29 cellular contexts compared by ENCODE assay signal in the genomic region with DNA sequence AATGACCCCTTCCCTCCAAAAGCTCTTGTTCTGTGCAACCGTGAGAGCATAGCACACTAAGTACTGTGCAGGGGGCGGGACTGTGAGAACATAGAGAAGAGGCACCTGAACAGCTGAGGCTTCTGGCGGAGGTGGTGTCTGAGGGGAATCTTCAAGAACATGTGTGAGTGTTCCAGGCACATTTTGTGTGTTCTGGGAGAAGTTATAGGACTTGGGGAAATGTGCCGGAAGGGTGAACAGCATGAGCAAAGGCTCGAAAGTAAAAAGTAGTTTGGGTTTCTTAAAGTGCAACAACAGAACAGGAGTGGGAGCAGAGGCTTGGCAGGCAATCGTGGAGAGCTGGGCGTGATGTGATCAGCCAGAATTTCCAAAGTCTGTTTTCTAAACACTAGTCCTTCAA. TPM values are rescaled to one million over a fixed set of nuclear protein-coding genes. Genes with fewer than 3 reads are reported as not detected.
"Had no signal": no experiment of that assay in that cellular context is flagged by ENCODE, and none has a peak within 500 bp of the region (broad histone marks: within the 10 kb centered on the region; RNA-seq: fewer than 3 reads in every experiment).

No MANE protein-coding gene starts in this region.

- H3K36me3 ChIP-seq: ascending aorta, cardiac muscle cell, MG63, SJSA1 had no signal

- H3K4me3 ChIP-seq: ascending aorta, cardiac muscle cell, MG63, SJSA1 had no signal

- H3K4me3 Mint-ChIP-seq: activated CD4-positive, alpha-beta T cell treated with anti-CD3 and anti-CD28 coated beads, Interleukin-2, amount 10 ng/mL, durations not matched to agents 7 days and 5 days; activated CD8-positive, alpha-beta T cell treated with anti-CD3 and anti-CD28 coated beads, Interleukin-2, amount 10 ng/mL, durations not matched to agents 7 days and 5 days; activated naive CD4-positive, alpha-beta T cell treated with anti-CD3 and anti-CD28 coated beads, Interleukin-2, amount 50 U/mL, for 24 hours; activated naive CD8-positive, alpha-beta T cell treated with anti-CD3 and anti-CD28 coated beads, Interleukin-2, amount 10 ng/mL, durations not matched to agents 7 days and 5 days; activated T-cell treated with anti-CD3 and anti-CD28 coated beads, Interleukin-2, amount 50 U/mL, for 24 hours; central memory CD8-positive, alpha-beta T cell; T-helper 1 cell treated with Interleukin-12 subunit alpha and Interleukin-12 subunit beta and Interleukin-4 antibody, amounts not matched to agents 30 μg/mL and 1 μg/mL, for 36 hours; T-helper 2 cell treated with Interferon-gamma antibody and Interleukin-4, amounts not matched to agents 5 μg/mL and 100 μg/mL, for 36 hours had no signal

- H3K27ac Mint-ChIP-seq: activated CD4-positive, alpha-beta T cell treated with anti-CD3 and anti-CD28 coated beads, Interleukin-2, amount 10 ng/mL, durations not matched to agents 7 days and 5 days; activated CD8-positive, alpha-beta T cell treated with anti-CD3 and anti-CD28 coated beads, Interleukin-2, amount 10 ng/mL, durations not matched to agents 7 days and 5 days; activated naive CD4-positive, alpha-beta T cell treated with anti-CD3 and anti-CD28 coated beads, Interleukin-2, amount 50 U/mL, for 24 hours; activated naive CD8-positive, alpha-beta T cell treated with anti-CD3 and anti-CD28 coated beads, Interleukin-2, amount 10 ng/mL, durations not matched to agents 7 days and 5 days; activated T-cell treated with anti-CD3 and anti-CD28 coated beads, Interleukin-2, amount 50 U/mL, for 24 hours; activated T-helper 2 cell treated with anti-CD3 and anti-CD28 coated beads, Interferon-gamma antibody, Interleukin-2, Interleukin-4, amounts not matched to agents 10 μg/mL and 5 μg/mL and 100 μg/mL, durations not matched to agents 14 hours and 24 hours and 36 hours; T-helper 1 cell treated with Interleukin-12 subunit alpha and Interleukin-12 subunit beta and Interleukin-4 antibody, amounts not matched to agents 30 μg/mL and 1 μg/mL, for 36 hours; T-helper 2 cell treated with Interferon-gamma antibody and Interleukin-4, amounts not matched to agents 5 μg/mL and 100 μg/mL, for 36 hours had no signal

- H3K9me3 Mint-ChIP-seq: activated CD4-positive, alpha-beta T cell treated with anti-CD3 and anti-CD28 coated beads, Interleukin-2, amount 10 ng/mL, durations not matched to agents 7 days and 5 days; activated naive CD4-positive, alpha-beta T cell treated with anti-CD3 and anti-CD28 coated beads, Interleukin-2, amount 50 U/mL, for 24 hours; activated naive CD8-positive, alpha-beta T cell treated with anti-CD3 and anti-CD28 coated beads, Interleukin-2, amount 10 ng/mL, durations not matched to agents 7 days and 5 days; activated T-cell treated with anti-CD3 and anti-CD28 coated beads, Interleukin-2, amount 50 U/mL, for 24 hours; activated T-helper 2 cell treated with anti-CD3 and anti-CD28 coated beads, Interferon-gamma antibody, Interleukin-2, Interleukin-4, amounts not matched to agents 10 μg/mL and 5 μg/mL and 100 μg/mL, durations not matched to agents 14 hours and 24 hours and 36 hours; central memory CD8-positive, alpha-beta T cell; T-helper 1 cell treated with Interleukin-12 subunit alpha and Interleukin-12 subunit beta and Interleukin-4 antibody, amounts not matched to agents 30 μg/mL and 1 μg/mL, for 36 hours; T-helper 2 cell treated with Interferon-gamma antibody and Interleukin-4, amounts not matched to agents 5 μg/mL and 100 μg/mL, for 36 hours had no signal

- DNase-seq: activated CD4-positive, alpha-beta T cell treated with anti-CD3 and anti-CD28 coated beads, Interleukin-2, amount 10 ng/mL, durations not matched to agents 7 days and 5 days; activated CD4-positive, alpha-beta T cell treated with anti-CD3 and anti-CD28 coated beads, Interleukin-2, amount 50 U/mL, for 48 hours; activated CD8-positive, alpha-beta T cell treated with anti-CD3 and anti-CD28 coated beads, Interleukin-2, amount 10 ng/mL, durations not matched to agents 7 days and 5 days; activated gamma-delta T cell; activated naive CD4-positive, alpha-beta T cell treated with Interleukin-2 at 50 U/mL for 16 hours; activated naive CD8-positive, alpha-beta T cell treated with anti-CD3 and anti-CD28 coated beads, Interleukin-2, amount 10 ng/mL, durations not matched to agents 7 days and 5 days; activated T-cell treated with anti-CD3 and anti-CD28 coated beads, Interleukin-2, amount 50 U/mL, for 24 hours; Kasumi-1; KG1; MG63; NCI-H1048; NCI-H1105 treated with DMSO at 0.1 percent for 48 hours; NCI-H1436; NCI-H187; NCI-H2029 treated with DMSO at 0.1 percent for 48 hours; NCI-H2171 treated with DMSO at 0.1 percent for 48 hours; NCI-H524; OCI-M1; SHP77; SK-N-SH had no signal

- H3K4me1 Mint-ChIP-seq: activated CD4-positive, alpha-beta T cell treated with anti-CD3 and anti-CD28 coated beads, Interleukin-2, amount 10 ng/mL, durations not matched to agents 7 days and 5 days; activated naive CD4-positive, alpha-beta T cell treated with anti-CD3 and anti-CD28 coated beads, Interleukin-2, amount 50 U/mL, for 24 hours; activated naive CD8-positive, alpha-beta T cell treated with anti-CD3 and anti-CD28 coated beads, Interleukin-2, amount 10 ng/mL, durations not matched to agents 7 days and 5 days; central memory CD8-positive, alpha-beta T cell had no signal

- H3K36me3 Mint-ChIP-seq: activated naive CD4-positive, alpha-beta T cell treated with anti-CD3 and anti-CD28 coated beads, Interleukin-2, amount 50 U/mL, for 24 hours; activated naive CD8-positive, alpha-beta T cell treated with anti-CD3 and anti-CD28 coated beads, Interleukin-2, amount 10 ng/mL, durations not matched to agents 7 days and 5 days had no signal

- H3K27me3 Mint-ChIP-seq: activated CD4-positive, alpha-beta T cell treated with anti-CD3 and anti-CD28 coated beads, Interleukin-2, amount 10 ng/mL, durations not matched to agents 7 days and 5 days; activated naive CD8-positive, alpha-beta T cell treated with anti-CD3 and anti-CD28 coated beads, Interleukin-2, amount 10 ng/mL, durations not matched to agents 7 days and 5 days; central memory CD8-positive, alpha-beta T cell had no signal

- H3K4me1 ChIP-seq: ascending aorta had no signal

- H3K27ac ChIP-seq: ascending aorta, cardiac muscle cell, SJSA1 had no signal

- H3K27me3 ChIP-seq: ascending aorta, MG63, SJSA1 had no signal

- H3K9me3 ChIP-seq: ascending aorta, SJSA1, SK-N-SH had no signal

RNA-seq across cellular contexts. Expression of a gene that starts 12.4 kb away (rescaled TPM):
- total RNA-seq: activated CD4-positive, alpha-beta T cell treated with anti-CD3 and anti-CD28 coated beads, Interleukin-2, amount 10 ng/mL, durations not matched to agents 7 days and 5 days; activated CD8-positive, alpha-beta T cell treated with anti-CD3 and anti-CD28 coated beads, Interleukin-2, amount 10 ng/mL, durations not matched to agents 7 days and 5 days; activated naive CD8-positive, alpha-beta T cell treated with anti-CD3 and anti-CD28 coated beads, Interleukin-2, amount 10 ng/mL, durations not matched to agents 7 days and 5 days; activated T-helper 2 cell treated with anti-CD3 and anti-CD28 coated beads, Interferon-gamma antibody, Interleukin-2, Interleukin-4, amounts not matched to agents 10 μg/mL and 5 μg/mL and 100 μg/mL, durations not matched to agents 14 hours and 24 hours and 36 hours; ascending aorta; chondrocyte; SJSA1 had no signal
